In the genomic region with DNA sequence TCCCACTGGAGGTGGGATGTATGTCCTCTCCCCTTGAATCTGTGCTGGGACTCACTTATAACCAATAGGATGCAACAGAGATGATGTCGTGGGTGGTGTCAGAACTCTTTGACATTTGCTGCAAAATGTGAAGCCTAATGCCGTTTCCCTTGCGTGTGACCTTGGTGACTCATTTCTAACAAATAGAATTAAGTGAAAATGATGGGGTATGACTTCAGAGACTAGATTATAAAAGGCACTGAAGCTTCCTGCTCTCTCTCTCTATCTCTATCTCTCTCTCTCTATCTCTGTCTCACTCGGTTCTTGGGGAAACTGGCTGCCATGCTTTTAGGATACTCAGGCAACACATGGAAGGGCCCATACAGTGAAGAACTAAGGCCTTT, we compare ENCODE assay signal across 1 cellular context.
TF ChIP-seq lines count a peak whose summit lies in the region.

No MANE protein-coding gene starts in this region.

TF ChIP-seq in HEK293, 187 proteins besides CTCF, POLR2A, EP300 and RAD21 (continued from another document):
- TF ChIP-seq, protein P1, sequence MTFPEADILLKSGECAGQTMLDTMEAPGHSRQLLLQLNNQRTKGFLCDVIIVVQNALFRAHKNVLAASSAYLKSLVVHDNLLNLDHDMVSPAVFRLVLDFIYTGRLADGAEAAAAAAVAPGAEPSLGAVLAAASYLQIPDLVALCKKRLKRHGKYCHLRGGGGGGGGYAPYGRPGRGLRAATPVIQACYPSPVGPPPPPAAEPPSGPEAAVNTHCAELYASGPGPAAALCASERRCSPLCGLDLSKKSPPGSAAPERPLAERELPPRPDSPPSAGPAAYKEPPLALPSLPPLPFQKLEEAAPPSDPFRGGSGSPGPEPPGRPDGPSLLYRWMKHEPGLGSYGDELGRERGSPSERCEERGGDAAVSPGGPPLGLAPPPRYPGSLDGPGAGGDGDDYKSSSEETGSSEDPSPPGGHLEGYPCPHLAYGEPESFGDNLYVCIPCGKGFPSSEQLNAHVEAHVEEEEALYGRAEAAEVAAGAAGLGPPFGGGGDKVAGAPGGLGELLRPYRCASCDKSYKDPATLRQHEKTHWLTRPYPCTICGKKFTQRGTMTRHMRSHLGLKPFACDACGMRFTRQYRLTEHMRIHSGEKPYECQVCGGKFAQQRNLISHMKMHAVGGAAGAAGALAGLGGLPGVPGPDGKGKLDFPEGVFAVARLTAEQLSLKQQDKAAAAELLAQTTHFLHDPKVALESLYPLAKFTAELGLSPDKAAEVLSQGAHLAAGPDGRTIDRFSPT (tag by site-specific recombination; IDR thresholded peaks at IDR 0.05) = peak; percentile 58
- TF ChIP-seq, protein P2, sequence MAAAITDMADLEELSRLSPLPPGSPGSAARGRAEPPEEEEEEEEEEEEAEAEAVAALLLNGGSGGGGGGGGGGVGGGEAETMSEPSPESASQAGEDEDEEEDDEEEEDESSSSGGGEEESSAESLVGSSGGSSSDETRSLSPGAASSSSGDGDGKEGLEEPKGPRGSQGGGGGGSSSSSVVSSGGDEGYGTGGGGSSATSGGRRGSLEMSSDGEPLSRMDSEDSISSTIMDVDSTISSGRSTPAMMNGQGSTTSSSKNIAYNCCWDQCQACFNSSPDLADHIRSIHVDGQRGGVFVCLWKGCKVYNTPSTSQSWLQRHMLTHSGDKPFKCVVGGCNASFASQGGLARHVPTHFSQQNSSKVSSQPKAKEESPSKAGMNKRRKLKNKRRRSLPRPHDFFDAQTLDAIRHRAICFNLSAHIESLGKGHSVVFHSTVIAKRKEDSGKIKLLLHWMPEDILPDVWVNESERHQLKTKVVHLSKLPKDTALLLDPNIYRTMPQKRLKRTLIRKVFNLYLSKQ (tag by site-specific recombination; IDR thresholded peaks at IDR 0.05; ENCODE audit: borderline replicate concordance) = no peak
- TF ChIP-seq ZNF366 (tag by site-specific recombination; conservative IDR thresholded peaks at IDR 0.05) = peak; percentile 44; the same call in 1 of the 2 replicates
- TF ChIP-seq ZNF76 (tag by site-specific recombination; IDR thresholded peaks at IDR 0.05; ENCODE audit: borderline replicate concordance, low read depth) = no peak
- peak; percentile 91 for TF ChIP-seq ZNF629 (tag by site-specific recombination; IDR thresholded peaks at IDR 0.05)
- no peak for TF ChIP-seq ZNF610 (tag by site-specific recombination; IDR thresholded peaks at IDR 0.05; ENCODE audit: borderline replicate concordance)
- TF ChIP-seq, protein P3, sequence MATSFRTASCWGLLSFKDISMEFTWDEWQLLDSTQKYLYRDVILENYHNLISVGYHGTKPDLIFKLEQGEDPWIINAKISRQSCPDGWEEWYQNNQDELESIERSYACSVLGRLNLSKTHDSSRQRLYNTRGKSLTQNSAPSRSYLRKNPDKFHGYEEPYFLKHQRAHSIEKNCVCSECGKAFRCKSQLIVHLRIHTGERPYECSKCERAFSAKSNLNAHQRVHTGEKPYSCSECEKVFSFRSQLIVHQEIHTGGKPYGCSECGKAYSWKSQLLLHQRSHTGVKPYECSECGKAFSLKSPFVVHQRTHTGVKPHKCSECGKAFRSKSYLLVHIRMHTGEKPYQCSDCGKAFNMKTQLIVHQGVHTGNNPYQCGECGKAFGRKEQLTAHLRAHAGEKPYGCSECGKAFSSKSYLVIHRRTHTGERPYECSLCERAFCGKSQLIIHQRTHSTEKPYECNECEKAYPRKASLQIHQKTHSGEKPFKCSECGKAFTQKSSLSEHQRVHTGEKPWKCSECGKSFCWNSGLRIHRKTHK (tag by site-specific recombination; IDR thresholded peaks at IDR 0.05) = no peak
- no peak for TF ChIP-seq BCL11B (tag by site-specific recombination; IDR thresholded peaks at IDR 0.05; ENCODE audit: low read depth)
- TF ChIP-seq ZNF623 (tag by site-specific recombination; IDR thresholded peaks at IDR 0.05) = no peak
- no peak for TF ChIP-seq FEZF1 (tag by site-specific recombination; IDR thresholded peaks at IDR 0.05)
- TF ChIP-seq, protein P4, sequence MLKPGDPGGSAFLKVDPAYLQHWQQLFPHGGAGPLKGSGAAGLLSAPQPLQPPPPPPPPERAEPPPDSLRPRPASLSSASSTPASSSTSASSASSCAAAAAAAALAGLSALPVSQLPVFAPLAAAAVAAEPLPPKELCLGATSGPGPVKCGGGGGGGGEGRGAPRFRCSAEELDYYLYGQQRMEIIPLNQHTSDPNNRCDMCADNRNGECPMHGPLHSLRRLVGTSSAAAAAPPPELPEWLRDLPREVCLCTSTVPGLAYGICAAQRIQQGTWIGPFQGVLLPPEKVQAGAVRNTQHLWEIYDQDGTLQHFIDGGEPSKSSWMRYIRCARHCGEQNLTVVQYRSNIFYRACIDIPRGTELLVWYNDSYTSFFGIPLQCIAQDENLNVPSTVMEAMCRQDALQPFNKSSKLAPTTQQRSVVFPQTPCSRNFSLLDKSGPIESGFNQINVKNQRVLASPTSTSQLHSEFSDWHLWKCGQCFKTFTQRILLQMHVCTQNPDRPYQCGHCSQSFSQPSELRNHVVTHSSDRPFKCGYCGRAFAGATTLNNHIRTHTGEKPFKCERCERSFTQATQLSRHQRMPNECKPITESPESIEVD (tag by site-specific recombination; IDR thresholded peaks at IDR 0.05) = 0 out of 2 replicates have a peak, but pooled peaks have one; percentile 15
- no peak for TF ChIP-seq ZNF324 (tag by site-specific recombination; IDR thresholded peaks at IDR 0.05)
- TF ChIP-seq ZNF341 (tag by site-specific recombination; IDR thresholded peaks at IDR 0.05; ENCODE audit: low read depth) = no peak
- TF ChIP-seq ZBTB1 (tag by site-specific recombination; IDR thresholded peaks at IDR 0.05) = no peak
- no peak for TF ChIP-seq ZNF19 (tag by site-specific recombination; IDR thresholded peaks at IDR 0.05; ENCODE audit: low read depth)
- peak; percentile 87 for TF ChIP-seq ZBTB21 (tag by site-specific recombination; IDR thresholded peaks at IDR 0.05)
- TF ChIP-seq, protein P5, sequence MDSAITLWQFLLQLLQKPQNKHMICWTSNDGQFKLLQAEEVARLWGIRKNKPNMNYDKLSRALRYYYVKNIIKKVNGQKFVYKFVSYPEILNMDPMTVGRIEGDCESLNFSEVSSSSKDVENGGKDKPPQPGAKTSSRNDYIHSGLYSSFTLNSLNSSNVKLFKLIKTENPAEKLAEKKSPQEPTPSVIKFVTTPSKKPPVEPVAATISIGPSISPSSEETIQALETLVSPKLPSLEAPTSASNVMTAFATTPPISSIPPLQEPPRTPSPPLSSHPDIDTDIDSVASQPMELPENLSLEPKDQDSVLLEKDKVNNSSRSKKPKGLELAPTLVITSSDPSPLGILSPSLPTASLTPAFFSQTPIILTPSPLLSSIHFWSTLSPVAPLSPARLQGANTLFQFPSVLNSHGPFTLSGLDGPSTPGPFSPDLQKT (IDR thresholded peaks at IDR 0.05; ENCODE audit: borderline replicate concordance, low read depth, low read length) = no peak
- TF ChIP-seq MEIS1 (CRISPR knock-in tag; IDR thresholded peaks at IDR 0.05; ENCODE audit: borderline replicate concordance) = no peak
- TF ChIP-seq ZNF624 (tag by site-specific recombination; IDR thresholded peaks at IDR 0.05) = no peak
- TF ChIP-seq ZBTB20 (tag by site-specific recombination; IDR thresholded peaks at IDR 0.05) = no peak
- TF ChIP-seq GLI2 (tag by site-specific recombination; IDR thresholded peaks at IDR 0.05; ENCODE audit: borderline replicate concordance, low read depth) = no peak
- peak; percentile 57 for TF ChIP-seq PRDM1 (tag by site-specific recombination; IDR thresholded peaks at IDR 0.05)
- TF ChIP-seq, protein P6, sequence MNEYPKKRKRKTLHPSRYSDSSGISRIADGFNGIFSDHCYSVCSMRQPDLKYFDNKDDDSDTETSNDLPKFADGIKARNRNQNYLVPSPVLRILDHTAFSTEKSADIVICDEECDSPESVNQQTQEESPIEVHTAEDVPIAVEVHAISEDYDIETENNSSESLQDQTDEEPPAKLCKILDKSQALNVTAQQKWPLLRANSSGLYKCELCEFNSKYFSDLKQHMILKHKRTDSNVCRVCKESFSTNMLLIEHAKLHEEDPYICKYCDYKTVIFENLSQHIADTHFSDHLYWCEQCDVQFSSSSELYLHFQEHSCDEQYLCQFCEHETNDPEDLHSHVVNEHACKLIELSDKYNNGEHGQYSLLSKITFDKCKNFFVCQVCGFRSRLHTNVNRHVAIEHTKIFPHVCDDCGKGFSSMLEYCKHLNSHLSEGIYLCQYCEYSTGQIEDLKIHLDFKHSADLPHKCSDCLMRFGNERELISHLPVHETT (tag by site-specific recombination; IDR thresholded peaks at IDR 0.05) = peak; percentile 58
- no peak for TF ChIP-seq ZNF423 (tag by site-specific recombination; IDR thresholded peaks at IDR 0.05)
- no peak for TF ChIP-seq ZNF302 (tag by site-specific recombination; IDR thresholded peaks at IDR 0.05; ENCODE audit: low read depth)
- TF ChIP-seq, protein P7, sequence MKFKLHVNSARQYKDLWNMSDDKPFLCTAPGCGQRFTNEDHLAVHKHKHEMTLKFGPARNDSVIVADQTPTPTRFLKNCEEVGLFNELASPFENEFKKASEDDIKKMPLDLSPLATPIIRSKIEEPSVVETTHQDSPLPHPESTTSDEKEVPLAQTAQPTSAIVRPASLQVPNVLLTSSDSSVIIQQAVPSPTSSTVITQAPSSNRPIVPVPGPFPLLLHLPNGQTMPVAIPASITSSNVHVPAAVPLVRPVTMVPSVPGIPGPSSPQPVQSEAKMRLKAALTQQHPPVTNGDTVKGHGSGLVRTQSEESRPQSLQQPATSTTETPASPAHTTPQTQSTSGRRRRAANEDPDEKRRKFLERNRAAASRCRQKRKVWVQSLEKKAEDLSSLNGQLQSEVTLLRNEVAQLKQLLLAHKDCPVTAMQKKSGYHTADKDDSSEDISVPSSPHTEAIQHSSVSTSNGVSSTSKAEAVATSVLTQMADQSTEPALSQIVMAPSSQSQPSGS (tag by site-specific recombination; IDR thresholded peaks at IDR 0.05; ENCODE audit: low read depth) = 0 out of 2 replicates have a peak, but pooled peaks have one; percentile 13
- TF ChIP-seq ZEB2 (tag by site-specific recombination; IDR thresholded peaks at IDR 0.05) = 0 out of 2 replicates have a peak, but pooled peaks have one; percentile 26
- TF ChIP-seq ZNF473 (tag by site-specific recombination; IDR thresholded peaks at IDR 0.05) = no peak
- TF ChIP-seq, protein P8, sequence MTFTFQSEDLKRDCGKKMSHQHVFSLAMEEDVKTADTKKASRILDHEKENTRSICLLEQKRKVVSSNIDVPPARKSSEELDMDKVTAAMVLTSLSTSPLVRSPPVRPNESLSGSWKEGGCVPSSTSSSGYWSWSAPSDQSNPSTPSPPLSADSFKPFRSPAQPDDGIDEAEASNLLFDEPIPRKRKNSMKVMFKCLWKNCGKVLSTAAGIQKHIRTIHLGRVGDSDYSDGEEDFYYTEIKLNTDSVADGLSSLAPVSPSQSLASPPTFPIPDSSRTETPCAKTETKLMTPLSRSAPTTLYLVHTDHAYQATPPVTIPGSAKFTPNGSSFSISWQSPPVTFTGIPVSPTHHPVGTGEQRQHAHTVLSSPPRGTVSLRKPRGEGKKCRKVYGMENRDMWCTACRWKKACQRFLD (tag by site-specific recombination; IDR thresholded peaks at IDR 0.05) = no peak
- TF ChIP-seq ZNF654 (tag by site-specific recombination; IDR thresholded peaks at IDR 0.05; ENCODE audit: low read depth) = no peak
- TF ChIP-seq ZNF350 (tag by site-specific recombination; IDR thresholded peaks at IDR 0.05) = no peak
- TF ChIP-seq ZNF221 (tag by site-specific recombination; IDR thresholded peaks at IDR 0.05; ENCODE audit: borderline replicate concordance) = no peak
- TF ChIP-seq, protein P9, sequence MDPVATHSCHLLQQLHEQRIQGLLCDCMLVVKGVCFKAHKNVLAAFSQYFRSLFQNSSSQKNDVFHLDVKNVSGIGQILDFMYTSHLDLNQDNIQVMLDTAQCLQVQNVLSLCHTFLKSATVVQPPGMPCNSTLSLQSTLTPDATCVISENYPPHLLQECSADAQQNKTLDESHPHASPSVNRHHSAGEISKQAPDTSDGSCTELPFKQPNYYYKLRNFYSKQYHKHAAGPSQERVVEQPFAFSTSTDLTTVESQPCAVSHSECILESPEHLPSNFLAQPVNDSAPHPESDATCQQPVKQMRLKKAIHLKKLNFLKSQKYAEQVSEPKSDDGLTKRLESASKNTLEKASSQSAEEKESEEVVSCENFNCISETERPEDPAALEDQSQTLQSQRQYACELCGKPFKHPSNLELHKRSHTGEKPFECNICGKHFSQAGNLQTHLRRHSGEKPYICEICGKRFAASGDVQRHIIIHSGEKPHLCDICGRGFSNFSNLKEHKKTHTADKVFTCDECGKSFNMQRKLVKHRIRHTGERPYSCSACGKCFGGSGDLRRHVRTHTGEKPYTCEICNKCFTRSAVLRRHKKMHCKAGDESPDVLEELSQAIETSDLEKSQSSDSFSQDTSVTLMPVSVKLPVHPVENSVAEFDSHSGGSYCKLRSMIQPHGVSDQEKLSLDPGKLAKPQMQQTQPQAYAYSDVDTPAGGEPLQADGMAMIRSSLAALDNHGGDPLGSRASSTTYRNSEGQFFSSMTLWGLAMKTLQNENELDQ (tag by site-specific recombination; IDR thresholded peaks at IDR 0.05; ENCODE audit: low read depth) = no peak
- TF ChIP-seq, protein P10, sequence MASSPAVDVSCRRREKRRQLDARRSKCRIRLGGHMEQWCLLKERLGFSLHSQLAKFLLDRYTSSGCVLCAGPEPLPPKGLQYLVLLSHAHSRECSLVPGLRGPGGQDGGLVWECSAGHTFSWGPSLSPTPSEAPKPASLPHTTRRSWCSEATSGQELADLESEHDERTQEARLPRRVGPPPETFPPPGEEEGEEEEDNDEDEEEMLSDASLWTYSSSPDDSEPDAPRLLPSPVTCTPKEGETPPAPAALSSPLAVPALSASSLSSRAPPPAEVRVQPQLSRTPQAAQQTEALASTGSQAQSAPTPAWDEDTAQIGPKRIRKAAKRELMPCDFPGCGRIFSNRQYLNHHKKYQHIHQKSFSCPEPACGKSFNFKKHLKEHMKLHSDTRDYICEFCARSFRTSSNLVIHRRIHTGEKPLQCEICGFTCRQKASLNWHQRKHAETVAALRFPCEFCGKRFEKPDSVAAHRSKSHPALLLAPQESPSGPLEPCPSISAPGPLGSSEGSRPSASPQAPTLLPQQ (tag by site-specific recombination; IDR thresholded peaks at IDR 0.05) = no peak
- no peak for TF ChIP-seq ZNF112 (tag by site-specific recombination; IDR thresholded peaks at IDR 0.05)
- no peak for TF ChIP-seq ZNF660 (tag by site-specific recombination; IDR thresholded peaks at IDR 0.05)
